In the genomic region with DNA sequence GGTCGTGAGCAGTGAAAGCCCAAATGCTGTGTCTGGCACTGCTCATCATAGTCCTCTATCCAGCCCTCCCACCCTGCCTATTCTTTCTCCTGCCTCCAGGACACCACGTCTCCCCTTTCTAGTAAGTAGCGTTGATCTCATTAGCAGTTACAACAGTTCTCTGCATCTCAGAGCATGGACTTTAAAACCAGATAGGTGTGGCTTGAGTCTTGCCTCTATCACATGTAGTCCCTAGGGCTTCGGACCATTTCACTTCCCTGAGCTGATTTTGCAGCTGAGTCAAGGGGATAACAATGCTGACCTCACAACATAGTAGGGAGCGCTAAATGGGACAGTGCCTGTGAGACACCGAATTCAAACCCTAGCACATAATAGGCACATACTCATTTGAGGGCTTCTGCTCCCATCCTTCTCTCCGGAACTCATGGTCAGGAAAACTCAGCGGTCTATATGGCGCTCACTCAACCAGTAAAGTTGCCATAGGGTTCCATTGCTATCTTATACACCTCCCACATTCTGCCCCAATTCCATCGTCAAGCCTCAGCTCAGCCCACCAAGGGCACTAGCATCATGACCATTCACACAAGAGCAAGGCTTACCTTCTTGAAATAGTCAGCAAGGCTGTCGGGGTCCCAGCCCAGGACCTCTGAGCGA, we compare ENCODE assay signal across 8 cellular contexts. TPM values are rescaled to one million over a fixed set of nuclear protein-coding genes. Genes with fewer than 3 reads are reported as not detected.
DNase-seq lines count a peak whose midpoint lies in the region; ATAC-seq and TF ChIP-seq lines count a peak whose summit lies in the region.

No MANE protein-coding gene starts in this region.

- peak overlapping the region; percentile 64 for H2AFZ ChIP-seq in MM.1S (ENCODE audit: low read length)

- WGBS in lower leg skin, 2 donors: 76 to 77% methylated on average over 12 of the region's 12 CpGs

- peak overlapping the region; percentile 77 for H3K9ac ChIP-seq in MM.1S (ENCODE audit: low read length)

- peak; percentile 52 for ATAC-seq in GM18502 (IDR thresholded peaks at IDR 0.05; ENCODE audit: poor library complexity, unreplicated experiment)
- ATAC-seq in GM21526 (IDR thresholded peaks at IDR 0.05; ENCODE audit: low FRiP score, unreplicated experiment): peak; percentile 38

- no peaks in the 10 kb centered on the region for H3K27me3 ChIP-seq in MM.1S (replicated peaks; ENCODE audit: insufficient read depth, low read length)
- peaks cover 2% of the 10 kb centered on the region; the same call in 1 of the 2 replicates for H3K27me3 ChIP-seq in H7 (ENCODE audit: control insufficient read depth, insufficient read depth, low read length)

- peak overlapping the region; percentile 75 for H3K4me2 ChIP-seq in MM.1S (ENCODE audit: low read depth, low read length)

- H3K36me3 ChIP-seq in MM.1S (replicated peaks; ENCODE audit: insufficient read depth, low read length) (peaks cover 11% of the 10 kb centered on the region; the same call in 1 of the 2 replicates), H7 (replicated peaks; ENCODE audit: control insufficient read depth, insufficient read depth, low read length) (no peaks in the 10 kb centered on the region)

- peaks cover 27% of the 10 kb centered on the region for H3K4me1 ChIP-seq in MM.1S (ENCODE audit: low read length)

- H3K4me3 ChIP-seq in MM.1S (ENCODE audit: low read length) (peak overlapping the region; percentile 88), lower leg skin (ENCODE audit: low read depth, poor library complexity, severe bottlenecking) (peak overlapping the region; percentile 24), H7 (ENCODE audit: insufficient read depth, low read depth, low read length) (no peak overlapping the region)

- peaks cover 3% of the 10 kb centered on the region; the same call in 1 of the 2 replicates for H4K20me1 ChIP-seq in MM.1S (ENCODE audit: insufficient read depth, low read length)

- H3K9me3 ChIP-seq in MM.1S (replicated peaks; ENCODE audit: insufficient read depth, low read length): no peaks in the 10 kb centered on the region

- peak overlapping the region; percentile 63 for H3K27ac ChIP-seq in MM.1S (ENCODE audit: low read length)

- no peak for TF ChIP-seq CTCF in MM.1S (IDR thresholded peaks at IDR 0.05; ENCODE audit: low read length)
- TF ChIP-seq CTCF in lower leg skin (IDR thresholded peaks at IDR 0.05): no peak

- peaks cover 64% of the 10 kb centered on the region for H3K79me2 ChIP-seq in MM.1S (ENCODE audit: low read length)

- no peaks in the 10 kb centered on the region for H3K9me2 ChIP-seq in MM.1S (replicated peaks; ENCODE audit: insufficient read depth, low read length)

- no peaks in the 10 kb centered on the region for H3F3A ChIP-seq in MM.1S (ENCODE audit: insufficient read depth, low read length)

- intact Hi-C loops in lower leg skin (cut with DNase I; ENCODE audit: low total_unique reads): no loop called here

- DNase-seq in MM.1S (peak; percentile 43), lower leg skin (ENCODE audit: low spot score in 2 of 2) (peak in 1 of 2 donors; percentile 69), H7 (no peak), HK-2 (ENCODE audit: unreplicated experiment) (no peak), KG1 (lab: John Stamatoyannopoulos, UW) (no peak), NCI-H774 (lab: John Stamatoyannopoulos, UW) (no peak)

- no peak for TF ChIP-seq POLR2A in lower leg skin (IDR thresholded peaks at IDR 0.05)

RNA-seq across cellular contexts. Expression of a gene that starts 0.5 kb away (rescaled TPM):
- total RNA-seq in lower leg skin: 1 to 10 TPM; 4.6 to 6.5 (median 5.7) TPM
- total RNA-seq in H7 (2014; rRNA removed; shearing (Covaris generic)): 0.21 and 0.63 TPM in 2 replicates
